In genomic region chr11:45982656-45983470, GRCh38 we compare ENCODE assay signal across 1 cellular context.
TF ChIP-seq lines count a peak whose summit lies in the region.

No MANE protein-coding gene starts in this region.

TF ChIP-seq in K562, 482 proteins besides CTCF, POLR2A, EP300 and RAD21 (continued from another document and continues in another):
- TF ChIP-seq, protein P1, sequence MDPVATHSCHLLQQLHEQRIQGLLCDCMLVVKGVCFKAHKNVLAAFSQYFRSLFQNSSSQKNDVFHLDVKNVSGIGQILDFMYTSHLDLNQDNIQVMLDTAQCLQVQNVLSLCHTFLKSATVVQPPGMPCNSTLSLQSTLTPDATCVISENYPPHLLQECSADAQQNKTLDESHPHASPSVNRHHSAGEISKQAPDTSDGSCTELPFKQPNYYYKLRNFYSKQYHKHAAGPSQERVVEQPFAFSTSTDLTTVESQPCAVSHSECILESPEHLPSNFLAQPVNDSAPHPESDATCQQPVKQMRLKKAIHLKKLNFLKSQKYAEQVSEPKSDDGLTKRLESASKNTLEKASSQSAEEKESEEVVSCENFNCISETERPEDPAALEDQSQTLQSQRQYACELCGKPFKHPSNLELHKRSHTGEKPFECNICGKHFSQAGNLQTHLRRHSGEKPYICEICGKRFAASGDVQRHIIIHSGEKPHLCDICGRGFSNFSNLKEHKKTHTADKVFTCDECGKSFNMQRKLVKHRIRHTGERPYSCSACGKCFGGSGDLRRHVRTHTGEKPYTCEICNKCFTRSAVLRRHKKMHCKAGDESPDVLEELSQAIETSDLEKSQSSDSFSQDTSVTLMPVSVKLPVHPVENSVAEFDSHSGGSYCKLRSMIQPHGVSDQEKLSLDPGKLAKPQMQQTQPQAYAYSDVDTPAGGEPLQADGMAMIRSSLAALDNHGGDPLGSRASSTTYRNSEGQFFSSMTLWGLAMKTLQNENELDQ (CRISPR knock-in tag; IDR thresholded peaks at IDR 0.05; ENCODE audit: borderline replicate concordance): no peak
- no peak for TF ChIP-seq TAF15 (IDR thresholded peaks at IDR 0.05; ENCODE audit: low read depth, low read length)
- TF ChIP-seq FOXM1 (IDR thresholded peaks at IDR 0.05; ENCODE audit: low read depth): peak; percentile 74
- no peak for TF ChIP-seq FOXM1 (CRISPR knock-in tag; IDR thresholded peaks at IDR 0.05; ENCODE audit: low read depth)
- TF ChIP-seq, protein P2, sequence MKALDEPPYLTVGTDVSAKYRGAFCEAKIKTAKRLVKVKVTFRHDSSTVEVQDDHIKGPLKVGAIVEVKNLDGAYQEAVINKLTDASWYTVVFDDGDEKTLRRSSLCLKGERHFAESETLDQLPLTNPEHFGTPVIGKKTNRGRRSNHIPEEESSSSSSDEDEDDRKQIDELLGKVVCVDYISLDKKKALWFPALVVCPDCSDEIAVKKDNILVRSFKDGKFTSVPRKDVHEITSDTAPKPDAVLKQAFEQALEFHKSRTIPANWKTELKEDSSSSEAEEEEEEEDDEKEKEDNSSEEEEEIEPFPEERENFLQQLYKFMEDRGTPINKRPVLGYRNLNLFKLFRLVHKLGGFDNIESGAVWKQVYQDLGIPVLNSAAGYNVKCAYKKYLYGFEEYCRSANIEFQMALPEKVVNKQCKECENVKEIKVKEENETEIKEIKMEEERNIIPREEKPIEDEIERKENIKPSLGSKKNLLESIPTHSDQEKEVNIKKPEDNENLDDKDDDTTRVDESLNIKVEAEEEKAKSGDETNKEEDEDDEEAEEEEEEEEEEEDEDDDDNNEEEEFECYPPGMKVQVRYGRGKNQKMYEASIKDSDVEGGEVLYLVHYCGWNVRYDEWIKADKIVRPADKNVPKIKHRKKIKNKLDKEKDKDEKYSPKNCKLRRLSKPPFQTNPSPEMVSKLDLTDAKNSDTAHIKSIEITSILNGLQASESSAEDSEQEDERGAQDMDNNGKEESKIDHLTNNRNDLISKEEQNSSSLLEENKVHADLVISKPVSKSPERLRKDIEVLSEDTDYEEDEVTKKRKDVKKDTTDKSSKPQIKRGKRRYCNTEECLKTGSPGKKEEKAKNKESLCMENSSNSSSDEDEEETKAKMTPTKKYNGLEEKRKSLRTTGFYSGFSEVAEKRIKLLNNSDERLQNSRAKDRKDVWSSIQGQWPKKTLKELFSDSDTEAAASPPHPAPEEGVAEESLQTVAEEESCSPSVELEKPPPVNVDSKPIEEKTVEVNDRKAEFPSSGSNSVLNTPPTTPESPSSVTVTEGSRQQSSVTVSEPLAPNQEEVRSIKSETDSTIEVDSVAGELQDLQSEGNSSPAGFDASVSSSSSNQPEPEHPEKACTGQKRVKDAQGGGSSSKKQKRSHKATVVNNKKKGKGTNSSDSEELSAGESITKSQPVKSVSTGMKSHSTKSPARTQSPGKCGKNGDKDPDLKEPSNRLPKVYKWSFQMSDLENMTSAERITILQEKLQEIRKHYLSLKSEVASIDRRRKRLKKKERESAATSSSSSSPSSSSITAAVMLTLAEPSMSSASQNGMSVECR (CRISPR knock-in tag; IDR thresholded peaks at IDR 0.05): no peak
- TF ChIP-seq RBM25 (IDR thresholded peaks at IDR 0.05; ENCODE audit: low read depth, low read length, severe bottlenecking): no peak
- TF ChIP-seq GABPA (tag; conservative IDR thresholded peaks at IDR 0.05; ENCODE audit: low read depth): no peak
- no peak for TF ChIP-seq ZKSCAN8 (CRISPR knock-in tag; IDR thresholded peaks at IDR 0.05)
- TF ChIP-seq HMG20A (CRISPR knock-in tag; conservative IDR thresholded peaks at IDR 0.05): no peak
- no peak for TF ChIP-seq SMAD1 (IDR thresholded peaks at IDR 0.05; ENCODE audit: low read depth, low read length, partially characterized antibody)
- TF ChIP-seq POLR2G (IDR thresholded peaks at IDR 0.05; ENCODE audit: low read depth, low read length): no peak
- no peak for TF ChIP-seq TSC22D4 (tag; IDR thresholded peaks at IDR 0.05)
- TF ChIP-seq HIVEP1 (CRISPR knock-in tag; IDR thresholded peaks at IDR 0.05): no peak
- TF ChIP-seq IRF9 (tag; IDR thresholded peaks at IDR 0.05): peak; percentile 43; the same call in 1 of the 2 replicates
- no peak for TF ChIP-seq RBM17 (IDR thresholded peaks at IDR 0.05; ENCODE audit: borderline replicate concordance, low read depth, low read length)
- no peak for TF ChIP-seq ZNF133 (CRISPR knock-in tag; IDR thresholded peaks at IDR 0.05)
- TF ChIP-seq, protein P3, sequence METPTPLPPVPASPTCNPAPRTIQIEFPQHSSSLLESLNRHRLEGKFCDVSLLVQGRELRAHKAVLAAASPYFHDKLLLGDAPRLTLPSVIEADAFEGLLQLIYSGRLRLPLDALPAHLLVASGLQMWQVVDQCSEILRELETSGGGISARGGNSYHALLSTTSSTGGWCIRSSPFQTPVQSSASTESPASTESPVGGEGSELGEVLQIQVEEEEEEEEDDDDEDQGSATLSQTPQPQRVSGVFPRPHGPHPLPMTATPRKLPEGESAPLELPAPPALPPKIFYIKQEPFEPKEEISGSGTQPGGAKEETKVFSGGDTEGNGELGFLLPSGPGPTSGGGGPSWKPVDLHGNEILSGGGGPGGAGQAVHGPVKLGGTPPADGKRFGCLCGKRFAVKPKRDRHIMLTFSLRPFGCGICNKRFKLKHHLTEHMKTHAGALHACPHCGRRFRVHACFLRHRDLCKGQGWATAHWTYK (CRISPR knock-in tag; IDR thresholded peaks at IDR 0.05): 0 out of 2 replicates have a peak, but pooled peaks have one; percentile 35
- peak; percentile 44 for TF ChIP-seq TAF1 (IDR thresholded peaks at IDR 0.05; ENCODE audit: control insufficient read depth, extremely low read depth, insufficient read depth, low read length, severe bottlenecking)
- no peak for TF ChIP-seq HNRNPUL1 (IDR thresholded peaks at IDR 0.05; ENCODE audit: low read length)
- no peak for TF ChIP-seq RBM22 (IDR thresholded peaks at IDR 0.05; ENCODE audit: low read depth, low read length, poor library complexity, severe bottlenecking)
- no peak for TF ChIP-seq TCF7L2 (IDR thresholded peaks at IDR 0.05; ENCODE audit: low read depth, low read length)
- TF ChIP-seq MBD2 (IDR thresholded peaks at IDR 0.05; ENCODE audit: borderline replicate concordance, low read depth): 0 out of 2 replicates have a peak, but pooled peaks have one; percentile 43
- TF ChIP-seq LCOR (CRISPR knock-in tag; IDR thresholded peaks at IDR 0.05): no peak
- TF ChIP-seq ZBED1 (IDR thresholded peaks at IDR 0.05): no peak
- TF ChIP-seq, protein P4, sequence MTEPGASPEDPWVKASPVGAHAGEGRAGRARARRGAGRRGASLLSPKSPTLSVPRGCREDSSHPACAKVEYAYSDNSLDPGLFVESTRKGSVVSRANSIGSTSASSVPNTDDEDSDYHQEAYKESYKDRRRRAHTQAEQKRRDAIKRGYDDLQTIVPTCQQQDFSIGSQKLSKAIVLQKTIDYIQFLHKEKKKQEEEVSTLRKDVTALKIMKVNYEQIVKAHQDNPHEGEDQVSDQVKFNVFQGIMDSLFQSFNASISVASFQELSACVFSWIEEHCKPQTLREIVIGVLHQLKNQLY (CRISPR knock-in tag; conservative IDR thresholded peaks at IDR 0.05): no peak
- no peak for TF ChIP-seq SREBF2 (CRISPR knock-in tag; IDR thresholded peaks at IDR 0.05)
- no peak for TF ChIP-seq ZNF174 (CRISPR knock-in tag; IDR thresholded peaks at IDR 0.05)
- no peak for TF ChIP-seq KLF1 (tag; IDR thresholded peaks at IDR 0.05)
- no peak for TF ChIP-seq ZNF124 (CRISPR knock-in tag; IDR thresholded peaks at IDR 0.05)
- TF ChIP-seq THRAP3 (IDR thresholded peaks at IDR 0.05; ENCODE audit: borderline replicate concordance): 0 out of 2 replicates have a peak, but pooled peaks have one; percentile 44
- TF ChIP-seq MECOM (CRISPR knock-in tag; IDR thresholded peaks at IDR 0.05): 0 out of 2 replicates have a peak, but pooled peaks have one; percentile 13
- TF ChIP-seq, protein P5, sequence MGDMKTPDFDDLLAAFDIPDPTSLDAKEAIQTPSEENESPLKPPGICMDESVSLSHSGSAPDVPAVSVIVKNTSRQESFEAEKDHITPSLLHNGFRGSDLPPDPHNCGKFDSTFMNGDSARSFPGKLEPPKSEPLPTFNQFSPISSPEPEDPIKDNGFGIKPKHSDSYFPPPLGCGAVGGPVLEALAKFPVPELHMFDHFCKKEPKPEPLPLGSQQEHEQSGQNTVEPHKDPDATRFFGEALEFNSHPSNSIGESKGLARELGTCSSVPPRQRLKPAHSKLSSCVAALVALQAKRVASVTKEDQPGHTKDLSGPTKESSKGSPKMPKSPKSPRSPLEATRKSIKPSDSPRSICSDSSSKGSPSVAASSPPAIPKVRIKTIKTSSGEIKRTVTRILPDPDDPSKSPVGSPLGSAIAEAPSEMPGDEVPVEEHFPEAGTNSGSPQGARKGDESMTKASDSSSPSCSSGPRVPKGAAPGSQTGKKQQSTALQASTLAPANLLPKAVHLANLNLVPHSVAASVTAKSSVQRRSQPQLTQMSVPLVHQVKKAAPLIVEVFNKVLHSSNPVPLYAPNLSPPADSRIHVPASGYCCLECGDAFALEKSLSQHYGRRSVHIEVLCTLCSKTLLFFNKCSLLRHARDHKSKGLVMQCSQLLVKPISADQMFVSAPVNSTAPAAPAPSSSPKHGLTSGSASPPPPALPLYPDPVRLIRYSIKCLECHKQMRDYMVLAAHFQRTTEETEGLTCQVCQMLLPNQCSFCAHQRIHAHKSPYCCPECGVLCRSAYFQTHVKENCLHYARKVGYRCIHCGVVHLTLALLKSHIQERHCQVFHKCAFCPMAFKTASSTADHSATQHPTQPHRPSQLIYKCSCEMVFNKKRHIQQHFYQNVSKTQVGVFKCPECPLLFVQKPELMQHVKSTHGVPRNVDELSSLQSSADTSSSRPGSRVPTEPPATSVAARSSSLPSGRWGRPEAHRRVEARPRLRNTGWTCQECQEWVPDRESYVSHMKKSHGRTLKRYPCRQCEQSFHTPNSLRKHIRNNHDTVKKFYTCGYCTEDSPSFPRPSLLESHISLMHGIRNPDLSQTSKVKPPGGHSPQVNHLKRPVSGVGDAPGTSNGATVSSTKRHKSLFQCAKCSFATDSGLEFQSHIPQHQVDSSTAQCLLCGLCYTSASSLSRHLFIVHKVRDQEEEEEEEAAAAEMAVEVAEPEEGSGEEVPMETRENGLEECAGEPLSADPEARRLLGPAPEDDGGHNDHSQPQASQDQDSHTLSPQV (IDR thresholded peaks at IDR 0.05): no peak
- TF ChIP-seq PPARD (CRISPR knock-in tag; IDR thresholded peaks at IDR 0.05): no peak
- no peak for TF ChIP-seq ZSCAN29 (IDR thresholded peaks at IDR 0.05)
- no peak; the same call in 1 of the 2 replicates for TF ChIP-seq ZNF24 (IDR thresholded peaks at IDR 0.05)
- TF ChIP-seq ELF1 (tag; IDR thresholded peaks at IDR 0.05): no peak
- no peak for TF ChIP-seq XRCC5 (IDR thresholded peaks at IDR 0.05; ENCODE audit: low read depth, low read length)
- no peak for TF ChIP-seq PTRF (tag; IDR thresholded peaks at IDR 0.05)
- TF ChIP-seq ZC3H8 (IDR thresholded peaks at IDR 0.05): no peak
- TF ChIP-seq FOS (IDR thresholded peaks at IDR 0.05; ENCODE audit: extremely low read depth, insufficient read length): peak; percentile 63
- TF ChIP-seq, protein P6, sequence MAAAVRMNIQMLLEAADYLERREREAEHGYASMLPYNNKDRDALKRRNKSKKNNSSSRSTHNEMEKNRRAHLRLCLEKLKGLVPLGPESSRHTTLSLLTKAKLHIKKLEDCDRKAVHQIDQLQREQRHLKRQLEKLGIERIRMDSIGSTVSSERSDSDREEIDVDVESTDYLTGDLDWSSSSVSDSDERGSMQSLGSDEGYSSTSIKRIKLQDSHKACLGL (CRISPR knock-in tag; IDR thresholded peaks at IDR 0.05; ENCODE audit: borderline replicate concordance, poor library complexity, severe bottlenecking): no peak
- peak; percentile 50; the same call in 1 of the 2 replicates for TF ChIP-seq RBFOX2 (IDR thresholded peaks at IDR 0.05; ENCODE audit: low read depth, low read length)
- TF ChIP-seq E2F3 (CRISPR knock-in tag; IDR thresholded peaks at IDR 0.05): no peak
- TF ChIP-seq CBX2 (IDR thresholded peaks at IDR 0.05; ENCODE audit: insufficient read depth, low read length, poor library complexity, severe bottlenecking): no peak
- TF ChIP-seq SMARCC2 (IDR thresholded peaks at IDR 0.05; ENCODE audit: low read depth): peak; percentile 94
- no peak for TF ChIP-seq ZNF79 (CRISPR knock-in tag; IDR thresholded peaks at IDR 0.05; ENCODE audit: low read depth)
- no peak for TF ChIP-seq NCOA6 (IDR thresholded peaks at IDR 0.05)
- TF ChIP-seq, protein P7, sequence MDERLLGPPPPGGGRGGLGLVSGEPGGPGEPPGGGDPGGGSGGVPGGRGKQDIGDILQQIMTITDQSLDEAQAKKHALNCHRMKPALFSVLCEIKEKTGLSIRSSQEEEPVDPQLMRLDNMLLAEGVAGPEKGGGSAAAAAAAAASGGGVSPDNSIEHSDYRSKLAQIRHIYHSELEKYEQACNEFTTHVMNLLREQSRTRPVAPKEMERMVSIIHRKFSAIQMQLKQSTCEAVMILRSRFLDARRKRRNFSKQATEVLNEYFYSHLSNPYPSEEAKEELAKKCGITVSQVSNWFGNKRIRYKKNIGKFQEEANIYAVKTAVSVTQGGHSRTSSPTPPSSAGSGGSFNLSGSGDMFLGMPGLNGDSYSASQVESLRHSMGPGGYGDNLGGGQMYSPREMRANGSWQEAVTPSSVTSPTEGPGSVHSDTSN (CRISPR knock-in tag; IDR thresholded peaks at IDR 0.05; ENCODE audit: low read depth): peak; percentile 56
- TF ChIP-seq, protein P7 (tag; conservative IDR thresholded peaks at IDR 0.05; ENCODE audit: low read depth): peak; percentile 82
- TF ChIP-seq ZNF217 (CRISPR knock-in tag; IDR thresholded peaks at IDR 0.05): no peak
- TF ChIP-seq XRCC4 (IDR thresholded peaks at IDR 0.05; ENCODE audit: extremely low read depth, insufficient read depth, insufficient read length): no peak
- TF ChIP-seq SOX6 (IDR thresholded peaks at IDR 0.05): peak; percentile 94
- no peak for TF ChIP-seq ZNF696 (CRISPR knock-in tag; conservative IDR thresholded peaks at IDR 0.05)
- peak; percentile 91; the same call in 1 of the 2 replicates for TF ChIP-seq CEBPG (CRISPR knock-in tag; IDR thresholded peaks at IDR 0.05)
- TF ChIP-seq CEBPG (tag; conservative IDR thresholded peaks at IDR 0.05 in 1 of 2, IDR thresholded peaks at IDR 0.05 in 1 of 2): peak in 1 of 2 experiments; percentile 58; a peak in 2 of 4 replicates
- TF ChIP-seq FOXJ2 (tag; IDR thresholded peaks at IDR 0.05): no peak
